Comparison of ENCODE assay signal across 15 cellular contexts in the genomic region with DNA sequence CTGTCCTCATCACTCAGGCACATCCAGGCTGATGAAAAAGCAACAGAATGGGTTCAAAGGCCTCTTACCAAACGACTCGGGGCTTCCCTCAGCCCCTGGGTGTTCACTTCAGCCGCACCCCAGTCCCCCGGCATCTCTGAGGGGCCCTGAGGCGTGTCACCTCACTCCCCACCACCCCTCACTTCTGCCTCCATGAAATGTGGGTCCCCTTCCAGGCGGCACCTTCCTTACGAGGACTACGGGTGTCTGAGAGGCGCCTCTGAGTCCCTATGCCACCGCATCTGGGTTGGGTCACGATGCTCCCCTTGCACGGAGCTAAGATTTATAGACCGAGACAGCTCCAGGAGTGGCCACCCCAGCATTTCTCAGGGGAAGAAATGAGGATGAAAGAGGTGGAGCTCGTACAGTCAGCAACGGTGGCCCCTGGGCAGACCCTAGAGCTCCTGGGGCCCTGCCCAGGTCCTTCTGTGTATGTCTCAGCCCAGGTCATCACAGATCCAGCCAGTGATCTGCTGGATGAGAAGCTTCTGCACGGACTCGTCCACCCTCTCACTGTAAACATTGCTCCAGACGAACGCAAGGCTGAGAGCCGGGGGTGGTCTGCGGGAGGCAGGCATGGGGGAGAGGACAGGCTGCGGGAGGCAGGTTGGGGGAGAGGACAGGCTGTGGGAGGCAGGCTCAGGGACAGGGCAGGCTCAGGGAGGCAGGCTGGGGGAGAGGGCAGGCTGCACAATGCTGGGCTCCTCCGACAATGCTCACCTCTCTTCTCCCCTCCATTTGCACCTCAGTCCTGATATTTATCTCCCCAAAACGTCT.
DNase-seq lines count a peak whose midpoint lies in the region; ATAC-seq, FAIRE-seq and TF ChIP-seq lines count a peak whose summit lies in the region.
"Had no signal": no experiment of that assay in that cellular context is flagged by ENCODE, and none has a peak within 500 bp of the region (broad histone marks: within the 10 kb centered on the region; RNA-seq: fewer than 3 reads in every experiment).

No MANE protein-coding gene starts in this region.

- no peaks in the 10 kb centered on the region for H3K27me3 Mint-ChIP-seq in activated CD4-positive, alpha-beta T cell treated with anti-CD3 and anti-CD28 coated beads, Interleukin-2, amount 10 ng/mL, durations not matched to agents 7 days and 5 days

- no peak overlapping the region for H3K4me2 ChIP-seq in K562 (ENCODE audit: insufficient read depth, low read length)

- intact Hi-C loops in K562 (cut with micrococcal nuclease), result no loop called here
- intact Hi-C loops in posterior vena cava (cut with DNase I), result no loop called here
- intact Hi-C loops in upper lobe of right lung (cut with DNase I), result no loop called here
- intact Hi-C loops in mucosa of descending colon (cut with DNase I, micrococcal nuclease), result no loop called here

- no peak overlapping the region for H3K4me3 Mint-ChIP-seq in activated CD4-positive, alpha-beta T cell treated with anti-CD3 and anti-CD28 coated beads, Interleukin-2, amount 10 ng/mL, durations not matched to agents 7 days and 5 days
- H3K4me3 Mint-ChIP-seq: CD8-positive, alpha-beta memory T cell had no signal

- H3K9me3 ChIP-seq in K562 (replicated peaks; ENCODE audit: control insufficient read depth, insufficient read depth, low read depth, low read length), result no peaks in the 10 kb centered on the region
- no peaks in the 10 kb centered on the region for H3K9me3 ChIP-seq in upper lobe of right lung
- H3K9me3 ChIP-seq in suprapubic skin, result no peaks in the 10 kb centered on the region
- H3K9me3 ChIP-seq in mucosa of descending colon, result no peaks in the 10 kb centered on the region
- H3K9me3 ChIP-seq: BLaER1, Caco-2 had no signal

- no peaks in the 10 kb centered on the region for H3K9me1 ChIP-seq in K562 (ENCODE audit: control insufficient read depth, insufficient read depth, low read length)

- H3K27ac Mint-ChIP-seq in activated CD4-positive, alpha-beta T cell treated with anti-CD3 and anti-CD28 coated beads, Interleukin-2, amount 10 ng/mL, durations not matched to agents 7 days and 5 days, result peak overlapping the region; percentile 41

- ATAC-seq in K562 (peak; percentile 22; the same call in 2 of the 3 replicates), upper lobe of right lung (peak; percentile 17), mucosa of descending colon (no peak)

- no peak for TF ChIP-seq POLR2A in K562 (conservative IDR thresholded peaks at IDR 0.05)
- no peak for TF ChIP-seq POLR2A in suprapubic skin (IDR thresholded peaks at IDR 0.05)

- no peak for FAIRE-seq in K562 (lab: Jason Lieb, UNC)

- no peaks in the 10 kb centered on the region for H3K4me1 Mint-ChIP-seq in activated CD4-positive, alpha-beta T cell treated with anti-CD3 and anti-CD28 coated beads, Interleukin-2, amount 10 ng/mL, durations not matched to agents 7 days and 5 days
- H3K4me1 Mint-ChIP-seq: CD8-positive, alpha-beta memory T cell had no signal

- H3K36me3 Mint-ChIP-seq in activated CD4-positive, alpha-beta T cell treated with anti-CD3 and anti-CD28 coated beads, Interleukin-2, amount 10 ng/mL, durations not matched to agents 7 days and 5 days (ENCODE audit: low read depth), result no peaks in the 10 kb centered on the region
- H3K36me3 Mint-ChIP-seq: CD8-positive, alpha-beta memory T cell had no signal

- WGBS in K562 (ENCODE audit: insufficient coverage, low coverage, missing lambda C conversion rate), result under 1% methylated on average over 24 of the region's 24 CpGs
- WGBS in suprapubic skin, result 85% methylated on average over 11 of the region's 24 CpGs

- TF ChIP-seq RAD21 in K562 (CRISPR knock-in tag; conservative IDR thresholded peaks at IDR 0.05 in 1 of 2, IDR thresholded peaks at IDR 0.05 in 1 of 2), result no peak

- peaks cover 9% of the 10 kb centered on the region for H4K20me1 ChIP-seq in K562 (replicated peaks; ENCODE audit: control insufficient read depth, insufficient read depth, low read length)
- H4K20me1 ChIP-seq: BLaER1 had no signal

- H3K79me2 ChIP-seq in K562 (ENCODE audit: control insufficient read depth, insufficient read depth, low read length), result no peaks in the 10 kb centered on the region

- no peak overlapping the region for H3K9ac ChIP-seq in K562 (ENCODE audit: insufficient read depth in 1 of 2, low read depth in 2 of 2, low read length in 2 of 2)
- H3K9ac ChIP-seq: BLaER1 had no signal

- in situ Hi-C loops in K562 (cut with MboI), result no loop called here

- peaks cover 0 to 5% of the 10 kb centered on the region in 2 experiments; a peak in 1 of 5 replicates for H3K4me1 ChIP-seq in K562 (replicated peaks in 1 of 2; ENCODE audit: control insufficient read depth in 2 of 2, insufficient read depth in 2 of 2, low read length in 2 of 2)
- no peaks in the 10 kb centered on the region for H3K4me1 ChIP-seq in upper lobe of right lung
- H3K4me1 ChIP-seq in suprapubic skin, result no peaks in the 10 kb centered on the region
- H3K4me1 ChIP-seq in mucosa of descending colon (ENCODE audit: low read depth), result no peaks in the 10 kb centered on the region
- H3K4me1 ChIP-seq: Caco-2 had no signal

- BruUV-seq in K562 (replicated peaks; lab: Mats Ljungman, UMichigan), result no TSS peak

- H2AFZ ChIP-seq in K562 (ENCODE audit: low read depth, low read length), result no peak overlapping the region

- no peaks in the 10 kb centered on the region for H3K9me3 Mint-ChIP-seq in activated CD4-positive, alpha-beta T cell treated with anti-CD3 and anti-CD28 coated beads, Interleukin-2, amount 10 ng/mL, durations not matched to agents 7 days and 5 days
- H3K9me3 Mint-ChIP-seq: CD8-positive, alpha-beta memory T cell had no signal

- TF ChIP-seq EP300 in K562 (IDR thresholded peaks at IDR 0.05; ENCODE audit: low read length) (no peak), suprapubic skin (IDR thresholded peaks at IDR 0.05) (no peak)

- H3K4me3 ChIP-seq in K562, result no peak overlapping the region
- H3K4me3 ChIP-seq in upper lobe of right lung, result no peak overlapping the region
- H3K4me3 ChIP-seq in suprapubic skin, result no peak overlapping the region
- no peak overlapping the region for H3K4me3 ChIP-seq in mucosa of descending colon
- H3K4me3 ChIP-seq: BLaER1 had no signal

- DNase-seq in activated CD4-positive, alpha-beta T cell treated with anti-CD3 and anti-CD28 coated beads, Interleukin-2, amount 10 ng/mL, durations not matched to agents 7 days and 5 days, result no peak
- DNase-seq in activated CD4-positive, alpha-beta T cell treated with anti-CD3 and anti-CD28 coated beads for 48 hours, result no peak
- DNase-seq in K562 (ENCODE audit: extremely low read depth in 1 of 4, low spot score in 3 of 4), result no peak
- DNase-seq in posterior vena cava (ENCODE audit: low spot score), result peak; percentile 60
- no peak for DNase-seq in upper lobe of right lung
- no peak for DNase-seq in suprapubic skin (ENCODE audit: low spot score in 2 of 2)
- no peak for DNase-seq in hypothalamus (lab: John Stamatoyannopoulos, UW)
- no peak for DNase-seq in mucosa of descending colon
- DNase-seq: AML-193; Caco-2; CD8-positive, alpha-beta memory T cell; DMS53; GF-D8 had no signal

- peaks cover 49 to 67% of the 10 kb centered on the region in 2 experiments for H3K27me3 ChIP-seq in K562 (ENCODE audit: control insufficient read depth in 2 of 2, insufficient read depth in 2 of 2, low read length in 2 of 2)
- H3K27me3 ChIP-seq in upper lobe of right lung, result no peaks in the 10 kb centered on the region
- H3K27me3 ChIP-seq in suprapubic skin, result peaks cover 7% of the 10 kb centered on the region
- H3K27me3 ChIP-seq: BLaER1 had no signal

- TF ChIP-seq CTCF in K562 (IDR thresholded peaks at IDR 0.05 in 2 of 3, conservative IDR thresholded peaks at IDR 0.05 in 1 of 3; ENCODE audit: insufficient read depth in 2 of 3, low read depth in 1 of 3, low read length in 3 of 3) (no peak), upper lobe of right lung (IDR thresholded peaks at IDR 0.05) (no peak), suprapubic skin (IDR thresholded peaks at IDR 0.05) (no peak), mucosa of descending colon (IDR thresholded peaks at IDR 0.05) (no peak)

- H3K27ac ChIP-seq in K562 (ENCODE audit: extremely low read depth, low read depth, low read length) (no peak overlapping the region), upper lobe of right lung (no peak overlapping the region), suprapubic skin (no peak overlapping the region)
- H3K27ac ChIP-seq: 22Rv1, BLaER1 had no signal

- H3K36me3 ChIP-seq in K562 (ENCODE audit: control insufficient read depth, insufficient read depth, low read length) (no peaks in the 10 kb centered on the region), upper lobe of right lung (no peaks in the 10 kb centered on the region), suprapubic skin (no peaks in the 10 kb centered on the region), mucosa of descending colon (ENCODE audit: low read depth) (no peaks in the 10 kb centered on the region)
- H3K36me3 ChIP-seq: BLaER1 had no signal

- POLR2A ChIA-PET in activated CD4-positive, alpha-beta T cell treated with anti-CD3 and anti-CD28 coated beads, Interleukin-2, amount 10 ng/mL, durations not matched to agents 7 days and 5 days (lab: Charles Lee), result no interaction called here
- POLR2A ChIA-PET in K562 (lab: Yijun Ruan, JAX), result interaction anchor here (0.5 kb wide), 1 partner anchor 71 kb away, joined by 3 read pairs; no protein-coding TSS in a partner anchor

- CTCF ChIA-PET in activated CD4-positive, alpha-beta T cell treated with anti-CD3 and anti-CD28 coated beads, Interleukin-2, amount 10 ng/mL, durations not matched to agents 7 days and 5 days (lab: Charles Lee), result no interaction called here
- CTCF ChIA-PET in K562 (lab: Yijun Ruan, JAX; ENCODE audit: low intra/inter-chr PET ratio), result no interaction called here

TF ChIP-seq in K562, 482 proteins besides CTCF, POLR2A, EP300 and RAD21:
- TF ChIP-seq RBM15 (IDR thresholded peaks at IDR 0.05; ENCODE audit: insufficient read depth, low read length) (no peak), ZNF583 (CRISPR knock-in tag; IDR thresholded peaks at IDR 0.05) (no peak), EP400 (IDR thresholded peaks at IDR 0.05) (no peak)
